In the genomic region with DNA sequence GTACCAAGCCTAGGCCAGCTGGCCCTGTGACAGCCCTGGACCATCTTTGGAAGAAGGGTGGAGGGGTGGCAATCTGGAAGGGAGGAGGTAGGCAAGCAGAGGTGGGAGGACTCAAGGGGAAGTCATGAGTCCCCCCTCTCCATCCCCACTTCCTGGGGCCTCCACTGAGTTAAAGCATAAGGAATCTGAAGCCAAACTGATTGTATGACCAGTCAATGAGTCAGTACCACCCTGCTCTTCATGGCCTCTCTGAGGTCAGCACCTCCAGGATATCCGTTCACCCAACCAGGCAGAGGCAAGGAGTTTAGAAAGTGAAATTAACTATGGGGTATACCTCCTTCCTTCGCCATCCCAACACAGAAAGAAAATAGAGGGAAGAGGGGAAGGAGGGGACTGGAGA, we compare ENCODE assay signal across 12 cellular contexts.
DNase-seq lines count a peak whose midpoint lies in the region; ATAC-seq and TF ChIP-seq lines count a peak whose summit lies in the region.
"Had no signal": no experiment of that assay in that cellular context is flagged by ENCODE, and none has a peak within 500 bp of the region (broad histone marks: within the 10 kb centered on the region; RNA-seq: fewer than 3 reads in every experiment).

No MANE protein-coding gene starts in this region.

- H3K4me3 ChIP-seq in ACC112 (ENCODE audit: low read depth, low read length) (peak overlapping the region; percentile 63), WI38 (ENCODE audit: low read depth, low read length) (peak overlapping the region; percentile 53)

- H3K79me2 ChIP-seq in ACC112 (ENCODE audit: control insufficient read depth, insufficient read depth, low read length, unreplicated experiment) = no peaks in the 10 kb centered on the region

- no peaks in the 10 kb centered on the region for H3K36me3 ChIP-seq in ACC112 (ENCODE audit: insufficient read depth, low read length)

- intact Hi-C loops in cardiac septum (cut with DNase I) = no loop called here

- H3K27me3 ChIP-seq in ACC112 (ENCODE audit: insufficient read depth, low read length) = no peaks in the 10 kb centered on the region

- peak overlapping the region; percentile 87 for H3K27ac ChIP-seq in ACC112 (ENCODE audit: low read depth, low read length)
- H3K27ac ChIP-seq: KMS-11 had no signal

- TF ChIP-seq CTCF in WI38 (IDR thresholded peaks at IDR 0.05; ENCODE audit: low read depth, low read length) = no peak

- peak overlapping the region; percentile 93 for H2AFZ ChIP-seq in ACC112 (ENCODE audit: low read length, unreplicated experiment)

- ATAC-seq in HG03196 (IDR thresholded peaks at IDR 0.05; ENCODE audit: unreplicated experiment) = no peak
- ATAC-seq in HG02885 (IDR thresholded peaks at IDR 0.05; ENCODE audit: poor library complexity, unreplicated experiment) = no peak

- DNase-seq in HS-5 (ENCODE audit: low read depth) = peak; percentile 90
- DNase-seq in glomerular visceral epithelial cell (ENCODE audit: extremely low spot score) = peak; percentile 91
- DNase-seq in cardiac septum (ENCODE audit: low spot score) = no peak
- no peak for DNase-seq in NAMALWA (ENCODE audit: low spot score)
- DNase-seq: activated CD4-positive, alpha-beta T cell treated with anti-CD3 and anti-CD28 coated beads for 4 hours; activated gamma-delta T cell; NCI-H510A had no signal

- H3K4me1 ChIP-seq in ACC112 (ENCODE audit: control insufficient read depth, insufficient read depth, low read length, unreplicated experiment) = peaks cover 75% of the 10 kb centered on the region

Comparison
In these comparisons a context has a peak if more than half of its experiments do, and no peak if none do; other contexts are left out.
1. DNase-seq: peak in HS-5 (single experiment) and glomerular visceral epithelial cell (single experiment); none in cardiac septum (single experiment) and NAMALWA (single experiment).